In the genomic region with DNA sequence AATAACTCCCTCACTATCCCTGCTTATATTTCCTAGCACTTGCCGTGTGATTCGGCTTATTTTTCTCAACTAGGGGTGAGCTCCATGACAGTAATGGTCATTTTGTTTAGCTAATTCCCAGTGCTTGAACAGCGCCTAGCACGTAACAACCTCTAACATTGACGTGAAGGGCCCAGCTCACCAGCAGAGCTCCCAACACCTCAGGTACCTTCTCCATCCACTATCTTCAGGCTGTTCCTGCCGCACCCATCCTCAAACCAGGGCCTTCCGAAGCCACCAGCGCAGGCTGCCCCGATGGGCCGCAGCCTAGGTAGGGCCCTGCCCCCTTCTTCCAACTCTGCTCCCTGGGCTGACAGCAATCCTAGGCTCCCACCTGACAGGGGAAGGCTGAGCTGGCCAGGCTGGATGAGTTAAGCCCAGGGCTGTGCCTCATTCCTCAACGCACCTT, we compare ENCODE assay signal across 8 cellular contexts. TPM values are rescaled to one million over a fixed set of nuclear protein-coding genes. Genes with fewer than 3 reads are reported as not detected.
DNase-seq lines count a peak whose midpoint lies in the region; ATAC-seq and TF ChIP-seq lines count a peak whose summit lies in the region.

No MANE protein-coding gene starts in this region.

- H2AFZ ChIP-seq in KMS-11 (ENCODE audit: low read depth) = peak overlapping the region; percentile 84

- H4K20me1 ChIP-seq in KMS-11 (ENCODE audit: insufficient read depth) = peaks cover 17% of the 10 kb centered on the region

- H3K27ac ChIP-seq in C4-2B (peak overlapping the region; percentile 96), KMS-11 (peak overlapping the region; percentile 89), right lobe of liver (peak overlapping the region; percentile 65 to 89 (median 75)), tibial nerve (peak overlapping the region; percentile 91 to 97 (median 92))

- H3K4me3 Mint-ChIP-seq in central memory CD8-positive, alpha-beta T cell = peak overlapping the region; percentile 90

- H3K36me3 Mint-ChIP-seq in central memory CD8-positive, alpha-beta T cell (ENCODE audit: insufficient read depth) = peaks cover 49% of the 10 kb centered on the region

- no peak for ATAC-seq in central memory CD8-positive, alpha-beta T cell (replicated peaks; ENCODE audit: extremely low read depth, poor library complexity, severe bottlenecking)
- peak in 1 of 4 donors; percentile 2 for ATAC-seq in right lobe of liver
- no peak for ATAC-seq in GM21786 (IDR thresholded peaks at IDR 0.05; ENCODE audit: unreplicated experiment)

- intact Hi-C loops in right lobe of liver (cut with DNase I) = no loop called here

- DNase-seq in central memory CD8-positive, alpha-beta T cell (ENCODE audit: low spot score in 2 of 2) = no peak
- peak in 1 of 3 donors; percentile 47 for DNase-seq in right lobe of liver
- no peak for DNase-seq in tibial nerve (ENCODE audit: low spot score in 2 of 2)
- DNase-seq in NCI-H1105 treated with DMSO at 0.1 percent for 48 hours (lab: John Stamatoyannopoulos, UW) = no peak
- DNase-seq in retina = no peak

- H3K9me3 ChIP-seq in right lobe of liver = no peaks in the 10 kb centered on the region
- no peaks in the 10 kb centered on the region for H3K9me3 ChIP-seq in tibial nerve

- H3K4me1 Mint-ChIP-seq in central memory CD8-positive, alpha-beta T cell = peaks cover 34% of the 10 kb centered on the region

- H3K27me3 ChIP-seq in KMS-11 (ENCODE audit: insufficient read depth, low read depth) = no peaks in the 10 kb centered on the region
- H3K27me3 ChIP-seq in right lobe of liver = no peaks in the 10 kb centered on the region
- H3K27me3 ChIP-seq in tibial nerve = no peaks in the 10 kb centered on the region

- H3K4me1 ChIP-seq in KMS-11 (ENCODE audit: low read depth, poor library complexity, severe bottlenecking) (peaks cover 30% of the 10 kb centered on the region), right lobe of liver (peaks cover 0 to 21% (median 9%) of the 10 kb centered on the region in 4 donors), tibial nerve (peaks cover 0 to 46% (median 9%) of the 10 kb centered on the region in 4 donors)

- peaks cover 10% of the 10 kb centered on the region for H3K27me3 Mint-ChIP-seq in central memory CD8-positive, alpha-beta T cell

- H3K27ac Mint-ChIP-seq in central memory CD8-positive, alpha-beta T cell (ENCODE audit: low read depth) = peak overlapping the region; percentile 93

- H3K9me3 Mint-ChIP-seq in central memory CD8-positive, alpha-beta T cell = no peaks in the 10 kb centered on the region

- TF ChIP-seq POLR2A in right lobe of liver (IDR thresholded peaks at IDR 0.05) (no peak), tibial nerve (IDR thresholded peaks at IDR 0.05) (no peak)

- H3K9ac ChIP-seq in KMS-11 = peak overlapping the region; percentile 99

- WGBS in right lobe of liver (ENCODE audit: insufficient coverage, low coverage, low lambda C conversion rate, missing lambda C conversion rate) = 15% methylated on average over 10 of the region's 11 CpGs
- WGBS in tibial nerve, 2 donors = 29 to 31% methylated on average over 11 of the region's 11 CpGs

- no peak for TF ChIP-seq EP300 in tibial nerve (IDR thresholded peaks at IDR 0.05)

- peak overlapping the region; percentile 67 for H3K4me2 ChIP-seq in KMS-11

- no peak for TF ChIP-seq CTCF in C4-2B (conservative IDR thresholded peaks at IDR 0.05)
- TF ChIP-seq CTCF in KMS-11 (conservative IDR thresholded peaks at IDR 0.05; ENCODE audit: low read depth, low read length) = no peak
- no peak for TF ChIP-seq CTCF in right lobe of liver (IDR thresholded peaks at IDR 0.05)
- TF ChIP-seq CTCF in tibial nerve (IDR thresholded peaks at IDR 0.05) = no peak

- peaks cover 31% of the 10 kb centered on the region for H3K79me2 ChIP-seq in KMS-11 (ENCODE audit: insufficient read depth, low read depth)

- no peak overlapping the region for H3K4me3 ChIP-seq in KMS-11 (IDR thresholded peaks at IDR 0.05; ENCODE audit: insufficient read depth, low read depth, low read length)
- peak overlapping the region; percentile 86 to 97 (median 96) for H3K4me3 ChIP-seq in right lobe of liver
- peak overlapping the region; percentile 67 to 94 (median 77) for H3K4me3 ChIP-seq in tibial nerve

- H3K36me3 ChIP-seq in KMS-11 (ENCODE audit: insufficient read depth) (peaks cover 25% of the 10 kb centered on the region), right lobe of liver (peaks cover 7 to 29% (median 21%) of the 10 kb centered on the region in 4 donors), tibial nerve (peaks cover 3 to 44% (median 7%) of the 10 kb centered on the region in 3 donors)

RNA-seq across cellular contexts. Expression of gene RPS17, which starts 0.8 kb away (rescaled TPM):
- total RNA-seq in right lobe of liver = 100 to 1,000 TPM; 503 to 807 (median 550) TPM
- 1,000 to 10,000 TPM; 1,019 to 1,820 (median 1,439) TPM for total RNA-seq in tibial nerve
